8 cellular contexts compared by ENCODE assay signal in the genomic region with DNA sequence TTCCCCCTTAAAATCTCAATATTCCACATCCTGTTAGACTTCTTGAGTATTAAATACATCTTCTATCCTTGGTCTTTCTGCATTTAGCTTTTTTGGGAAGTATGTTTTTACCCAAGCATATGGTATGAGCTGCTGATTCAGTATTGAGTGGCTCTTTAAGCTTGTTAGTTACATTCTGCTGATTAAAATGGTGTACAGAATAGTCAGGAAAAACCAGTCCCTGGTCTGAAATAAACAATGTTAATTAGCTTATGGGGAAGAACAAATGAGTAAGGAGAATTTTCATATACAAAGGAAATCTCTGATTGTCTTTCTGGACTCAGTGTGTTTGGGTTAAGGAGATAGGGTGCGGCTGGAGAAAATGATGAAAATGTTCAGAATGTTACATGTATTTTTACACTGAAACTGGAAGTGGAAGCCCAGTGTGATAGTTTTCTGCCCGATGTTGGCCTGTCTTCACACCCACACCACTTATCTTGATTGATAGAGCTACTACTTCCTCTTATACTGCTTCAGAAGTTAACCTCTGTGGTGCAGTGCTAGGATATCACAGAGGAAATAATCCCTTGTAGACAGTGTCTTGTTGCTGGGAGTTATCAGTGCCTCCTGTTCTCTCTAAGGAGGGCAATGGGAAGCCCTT.
DNase-seq lines count a peak whose midpoint lies in the region; ATAC-seq and TF ChIP-seq lines count a peak whose summit lies in the region.

No MANE protein-coding gene starts in this region.

- DNase-seq in SIG-M5 treated with dmso at 0.1 percent for 504 hours (lab: John Stamatoyannopoulos, UW; ENCODE audit: unreplicated experiment) (peak; percentile 79), natural killer cell (no peak), posterior cingulate gyrus (no peak), SW 1271 (lab: John Stamatoyannopoulos, UW) (no peak), coronary artery (ENCODE audit: low spot score) (no peak), NCI-H69 (lab: John Stamatoyannopoulos, UW) (no peak)

- no peaks in the 10 kb centered on the region for H3K9me3 Mint-ChIP-seq in natural killer cell

- no peak overlapping the region for H3K4me3 ChIP-seq in coronary artery

- intact Hi-C loops in natural killer cell (cut with micrococcal nuclease) (loop anchor here (1.0 kb wide), 1 partner anchor 34 kb away; no protein-coding TSS in a partner anchor), posterior cingulate gyrus (cut with DNase I) (no loop called here)

- no peaks in the 10 kb centered on the region for H3K27me3 Mint-ChIP-seq in natural killer cell (ENCODE audit: low read depth in 2 of 2)

- peaks cover 45 to 46% of the 10 kb centered on the region in 2 donors for H3K4me1 Mint-ChIP-seq in natural killer cell

- H3K27ac ChIP-seq in coronary artery = no peak overlapping the region

- no peaks in the 10 kb centered on the region for H3K36me3 Mint-ChIP-seq in natural killer cell

- peak overlapping the region; percentile 85 to 86 for H3K27ac Mint-ChIP-seq in natural killer cell

- ATAC-seq in GM18868 (IDR thresholded peaks at IDR 0.05; ENCODE audit: unreplicated experiment) = peak; percentile 93
- peak; percentile 91 for ATAC-seq in HG02938 (IDR thresholded peaks at IDR 0.05; ENCODE audit: unreplicated experiment)
- ATAC-seq in natural killer cell = peak; percentile 87 to 95 (median 93)

- TF ChIP-seq CTCF in natural killer cell (IDR thresholded peaks at IDR 0.05) = no peak
- no peak for TF ChIP-seq CTCF in coronary artery (IDR thresholded peaks at IDR 0.05)

- peak overlapping the region; percentile 79 for H3K4me3 Mint-ChIP-seq in natural killer cell
